ENCODE assay signal across 1 cellular context in the genomic region with DNA sequence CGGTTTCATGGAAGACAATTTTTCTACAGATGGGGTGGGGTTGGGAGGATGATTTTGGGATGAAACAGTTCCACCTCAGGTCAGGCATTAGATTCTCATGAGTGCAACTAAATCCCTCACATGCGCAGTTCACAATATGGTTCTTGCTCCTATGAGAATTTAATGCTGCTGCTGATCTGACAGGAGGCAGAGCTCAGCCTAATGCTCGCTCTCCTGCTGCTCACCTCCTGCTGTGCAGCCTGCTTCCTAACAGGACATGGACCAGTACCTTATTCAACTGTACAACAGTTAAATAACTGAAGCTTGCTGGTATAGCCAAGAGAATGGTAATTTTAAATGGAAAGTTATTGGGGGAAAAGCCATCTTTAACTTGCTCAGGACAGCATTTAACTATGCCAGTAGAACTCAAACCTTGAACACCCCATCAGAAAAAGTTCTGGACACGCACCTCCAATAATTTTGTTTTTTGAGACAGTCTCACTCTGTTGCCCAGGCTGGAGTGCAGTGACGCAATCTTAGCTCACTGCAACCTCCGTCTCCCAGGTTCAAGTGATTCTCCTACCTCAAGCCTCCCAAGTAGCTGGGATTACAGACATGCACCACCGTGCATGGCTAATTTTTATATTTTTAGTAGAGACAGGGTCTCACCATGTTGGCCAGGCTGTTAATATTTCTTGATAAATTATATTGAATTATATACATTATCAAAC.
TF ChIP-seq lines count a peak whose summit lies in the region.

No MANE protein-coding gene starts in this region.

TF ChIP-seq in Ishikawa, 13 proteins besides CTCF, POLR2A, EP300 and RAD21 (continued from another document):
- TF ChIP-seq CEBPB (IDR thresholded peaks at IDR 0.05), result peak; percentile 90
